Comparison of ENCODE assay signal across 10 cellular contexts in the genomic region with DNA sequence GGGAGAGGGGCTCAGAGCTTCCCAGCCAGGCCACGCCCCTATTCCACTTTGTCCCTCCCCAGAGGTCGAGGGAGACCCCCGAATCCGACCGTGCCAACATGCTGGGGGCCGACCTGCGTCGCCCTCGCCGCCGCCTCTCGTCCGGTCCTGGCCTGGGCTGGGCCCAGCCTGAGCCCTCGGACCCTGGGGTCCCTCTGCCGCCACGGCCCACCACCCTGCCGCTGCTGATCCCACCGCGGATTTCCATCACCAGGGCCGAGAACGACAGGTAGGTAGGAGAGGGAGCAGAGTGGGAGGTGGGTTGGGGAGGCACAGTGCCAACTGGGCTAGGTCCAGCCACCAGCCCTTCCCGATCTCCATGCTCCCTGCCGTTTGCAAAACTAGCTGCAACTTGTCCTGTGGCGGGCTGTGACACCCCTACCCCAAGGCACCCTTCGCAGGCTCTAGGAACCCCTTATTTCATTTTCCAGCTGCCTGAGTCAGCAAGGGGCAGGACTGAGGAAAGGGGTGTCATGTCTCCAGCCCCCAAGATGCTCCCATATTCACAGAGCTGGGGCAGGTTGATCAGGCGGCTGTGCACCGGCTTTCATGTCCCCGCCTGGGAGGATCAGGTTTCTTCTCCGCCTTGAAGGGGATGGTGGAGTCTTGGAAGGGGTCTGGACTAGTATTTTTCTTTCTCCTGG. TPM values are rescaled to one million over a fixed set of nuclear protein-coding genes. Genes with fewer than 3 reads are reported as not detected.
DNase-seq lines count a peak whose midpoint lies in the region; ATAC-seq and TF ChIP-seq lines count a peak whose summit lies in the region.
"Had no signal": no experiment of that assay in that cellular context is flagged by ENCODE, and none has a peak within 500 bp of the region (broad histone marks: within the 10 kb centered on the region; RNA-seq: fewer than 3 reads in every experiment).

No MANE protein-coding gene starts in this region.

- peak; percentile 16 for DNase-seq in activated naive CD4-positive, alpha-beta T cell treated with anti-CD3 and anti-CD28 coated beads, Interleukin-2, amount 50 U/mL, for 16 hours
- DNase-seq in activated naive CD4-positive, alpha-beta T cell treated with anti-CD3 and anti-CD28 coated beads, Interleukin-2, amount 50 U/mL, for 72 hours (ENCODE audit: low spot score in 2 of 2) = no peak
- DNase-seq in PC-3 (peak; percentile 30), epithelial cell of esophagus (ENCODE audit: low read depth) (peak; percentile 42), heart left ventricle (no peak)
- DNase-seq: activated effector memory CD4-positive, alpha-beta T cell treated with Interleukin-2 at 50 U/mL for 16 hours; DND-41 had no signal

- H3K4me1 Mint-ChIP-seq in stimulated activated naive CD8-positive, alpha-beta T cell treated with anti-CD3 and anti-CD28 coated beads, Interleukin-15, Interleukin-2, amounts not matched to agents 100 ng/mL and 50 ng/mL, for 24 hours (ENCODE audit: low read depth) = peaks cover 66% of the 10 kb centered on the region

- no TSS peak for BruUV-seq in PC-3 (replicated peaks; lab: Mats Ljungman, UMichigan)

- H2AFZ ChIP-seq in PC-3 (ENCODE audit: low read length) = no peak overlapping the region

- peak overlapping the region in 1 of 2 donors; percentile 29 for H3K27ac Mint-ChIP-seq in activated naive CD4-positive, alpha-beta T cell treated with anti-CD3 and anti-CD28 coated beads, Interleukin-2, amount 50 U/mL, for 72 hours
- no peak overlapping the region for H3K27ac Mint-ChIP-seq in stimulated activated naive CD8-positive, alpha-beta T cell treated with anti-CD3 and anti-CD28 coated beads, Interleukin-15, Interleukin-2, amounts not matched to agents 100 ng/mL and 50 ng/mL, for 24 hours

- peak overlapping the region; percentile 69 for H3K4me3 Mint-ChIP-seq in stimulated activated naive CD8-positive, alpha-beta T cell treated with anti-CD3 and anti-CD28 coated beads, Interleukin-15, Interleukin-2, amounts not matched to agents 100 ng/mL and 50 ng/mL, for 24 hours

- intact Hi-C loops in PC-3 (cut with micrococcal nuclease) (no loop called here), heart left ventricle (cut with DNase I) (loop anchor here in 2 of 10 donors (5.0 to 10.0 kb wide), 2 partner anchors 147 to 150 kb away; partner anchors contain the start of genes CDKN2D (in 2 of the 2) and KRI1 (in 2 of the 2))

- no peak overlapping the region for H3K9ac ChIP-seq in PC-3 (ENCODE audit: low read length)

- H3K4me2 ChIP-seq in PC-3 (ENCODE audit: low read length) = peak overlapping the region; percentile 86

- CTCF ChIA-PET in PC-3 (lab: Charles Lee) = interaction anchor here (0.6 to 1.3 kb wide), 5 partner anchors 12 to 148 kb away, joined by 3 to 6 read pairs (median 3); partner anchors contain the start of genes CDC37 and ICAM1

- peaks cover 39% of the 10 kb centered on the region for H3K27me3 Mint-ChIP-seq in stimulated activated naive CD8-positive, alpha-beta T cell treated with anti-CD3 and anti-CD28 coated beads, Interleukin-15, Interleukin-2, amounts not matched to agents 100 ng/mL and 50 ng/mL, for 24 hours

- POLR2A ChIA-PET in PC-3 (lab: Charles Lee; ENCODE audit: unreplicated experiment) = no interaction called here

- no peaks in the 10 kb centered on the region for H3K9me2 ChIP-seq in PC-3 (replicated peaks; ENCODE audit: low read length)

- peaks cover 6 to 12% of the 10 kb centered on the region in 2 donors for H3K36me3 Mint-ChIP-seq in activated naive CD4-positive, alpha-beta T cell treated with anti-CD3 and anti-CD28 coated beads, Interleukin-2, amount 50 U/mL, for 72 hours
- no peaks in the 10 kb centered on the region for H3K36me3 Mint-ChIP-seq in stimulated activated naive CD8-positive, alpha-beta T cell treated with anti-CD3 and anti-CD28 coated beads, Interleukin-15, Interleukin-2, amounts not matched to agents 100 ng/mL and 50 ng/mL, for 24 hours (ENCODE audit: low read depth)

- no peak for TF ChIP-seq POLR2A in heart left ventricle (IDR thresholded peaks at IDR 0.05)

- no peaks in the 10 kb centered on the region for H3F3A ChIP-seq in PC-3 (ENCODE audit: low read length, unreplicated experiment)

- H3K36me3 ChIP-seq in PC-3 (ENCODE audit: low read depth, low read length) = no peaks in the 10 kb centered on the region
- H3K36me3 ChIP-seq in heart left ventricle = no peaks in the 10 kb centered on the region

- H3K79me2 ChIP-seq in PC-3 (ENCODE audit: low read length) = no peaks in the 10 kb centered on the region

- H3K27ac ChIP-seq in PC-3 (ENCODE audit: low read length) (no peak overlapping the region), heart left ventricle (no peak overlapping the region)

- peaks cover 0 to 4% of the 10 kb centered on the region in 2 donors for H3K9me3 Mint-ChIP-seq in activated naive CD4-positive, alpha-beta T cell treated with anti-CD3 and anti-CD28 coated beads, Interleukin-2, amount 50 U/mL, for 72 hours
- H3K9me3 Mint-ChIP-seq in stimulated activated naive CD8-positive, alpha-beta T cell treated with anti-CD3 and anti-CD28 coated beads, Interleukin-15, Interleukin-2, amounts not matched to agents 100 ng/mL and 50 ng/mL, for 24 hours = no peaks in the 10 kb centered on the region

- no peak for ATAC-seq in activated naive CD4-positive, alpha-beta T cell treated with anti-CD3 and anti-CD28 coated beads, Interleukin-2, amount 50 U/mL, for 72 hours
- ATAC-seq in PC-3 = 0 out of 2 replicates have a peak, but pooled peaks have one; percentile 3
- ATAC-seq in GM19452 (IDR thresholded peaks at IDR 0.05; ENCODE audit: unreplicated experiment) = no peak
- no peak for ATAC-seq in heart left ventricle
- no peak for ATAC-seq in GM21367 (IDR thresholded peaks at IDR 0.05; ENCODE audit: unreplicated experiment)

- H3K4me1 ChIP-seq in PC-3 (ENCODE audit: insufficient read depth, low read length) (peaks cover 28% of the 10 kb centered on the region), heart left ventricle (peaks cover 0 to 50% (median 30%) of the 10 kb centered on the region in 12 donors)

- H4K20me1 ChIP-seq in PC-3 (ENCODE audit: low read length) = no peaks in the 10 kb centered on the region

- WGBS in heart left ventricle, 4 donors = 3 to 8% (median 7%) methylated on average over 16 to 29 of the region's 29 CpGs

- TF ChIP-seq CTCF in PC-3 (conservative IDR thresholded peaks at IDR 0.05; ENCODE audit: low read depth, low read length) = no peak
- TF ChIP-seq CTCF in epithelial cell of esophagus (IDR thresholded peaks at IDR 0.05; ENCODE audit: insufficient read depth, low read depth, low read length, missing control alignments) = no peak
- no peak for TF ChIP-seq CTCF in heart left ventricle (IDR thresholded peaks at IDR 0.05)

- H3K4me3 ChIP-seq in PC-3 (ENCODE audit: low read length) = no peak overlapping the region
- no peak overlapping the region for H3K4me3 ChIP-seq in epithelial cell of esophagus (ENCODE audit: low read length)
- H3K4me3 ChIP-seq in heart left ventricle = no peak overlapping the region

- H3K27me3 ChIP-seq in PC-3 (ENCODE audit: low read length) (peaks cover 53% of the 10 kb centered on the region), heart left ventricle (peaks cover 41 to 69% (median 61%) of the 10 kb centered on the region in 9 donors)

- H3K9me3 ChIP-seq in PC-3 (ENCODE audit: low read length) = no peaks in the 10 kb centered on the region
- peaks cover 0 to 5% (median 0%) of the 10 kb centered on the region in 12 donors for H3K9me3 ChIP-seq in heart left ventricle

RNA-seq across cellular contexts. Expression of gene PDE4A, which starts 2.6 kb away (rescaled TPM):
- total RNA-seq in activated naive CD4-positive, alpha-beta T cell treated with anti-CD3 and anti-CD28 coated beads, Interleukin-2, amount 50 U/mL, for 72 hours = 1 to 10 TPM; 2.7 to 5.0 TPM
- 2.8 and 3.1 TPM in 2 replicates for total RNA-seq in PC-3 (2014; rRNA removed)
- total RNA-seq in heart left ventricle = 10 to 100 TPM in 8 of 9 donors, 1 to 10 TPM in 1; 9.3 to 33.3 (median 17.3) TPM
- polyA plus RNA-seq in heart left ventricle = 10 to 100 TPM in 1 of 2 donors, 1 to 10 TPM in 1; 5.2 to 11.2 TPM

RNA-seq across cellular contexts. Expression of gene CDC37, which starts 14.4 kb away (rescaled TPM):
- 100 to 1,000 TPM; 140 to 188 TPM for total RNA-seq in activated naive CD4-positive, alpha-beta T cell treated with anti-CD3 and anti-CD28 coated beads, Interleukin-2, amount 50 U/mL, for 72 hours
- total RNA-seq in PC-3 (2014; rRNA removed) = 560 and 709 TPM in 2 replicates
- total RNA-seq in heart left ventricle = 100 to 1,000 TPM; 108 to 189 (median 138) TPM
- 100 to 1,000 TPM; 199 to 282 TPM for polyA plus RNA-seq in heart left ventricle

RNA-seq across cellular contexts. Expression of gene TYK2, which starts 37.4 kb away (rescaled TPM):
- total RNA-seq in activated naive CD4-positive, alpha-beta T cell treated with anti-CD3 and anti-CD28 coated beads, Interleukin-2, amount 50 U/mL, for 72 hours = 100 to 1,000 TPM; 164 to 232 TPM
- total RNA-seq in PC-3 (2014; rRNA removed) (177 and 201 TPM in 2 replicates), heart left ventricle (10 to 100 TPM; 37.7 to 86.3 (median 55.3) TPM)
- 100 to 1,000 TPM in 1 of 2 donors, 10 to 100 TPM in 1; 71.7 to 100 TPM for polyA plus RNA-seq in heart left ventricle

Comparison
In these comparisons a context has a peak if more than half of its experiments do, and no peak if none do; other contexts are left out.
1. DNase-seq: peak in activated naive CD4-positive, alpha-beta T cell treated with anti-CD3 and anti-CD28 coated beads, Interleukin-2, amount 50 U/mL, for 16 hours (single experiment), PC-3 (single experiment) and epithelial cell of esophagus (single experiment); none in activated naive CD4-positive, alpha-beta T cell treated with anti-CD3 and anti-CD28 coated beads, Interleukin-2, amount 50 U/mL, for 72 hours (0 of 2) and heart left ventricle (0 of 5).